ENCODE assay signal across 18 cellular contexts in genomic region chr3:187896664-187897063, GRCh38.
"Had no signal": no experiment of that assay in that cellular context is flagged by ENCODE, and none has a peak within 500 bp of the region (broad histone marks: within the 10 kb centered on the region; RNA-seq: fewer than 3 reads in every experiment).

No MANE protein-coding gene starts in this region.

- H3K4me1 Mint-ChIP-seq: activated T-helper 17 cell treated with anti-CD3 and anti-CD28 coated beads, Interleukin-2, amount 50 U/mL, for 72 hours; nephron progenitor cell had no signal

- H3K4me1 ChIP-seq: thyroid gland had no signal

- H3K36me3 Mint-ChIP-seq: activated CD4-positive, alpha-beta memory T cell treated with anti-CD3 and anti-CD28 coated beads for 36 hours; activated CD8-positive, alpha-beta memory T cell treated with anti-CD3 and anti-CD28 coated beads, Interleukin-2, amount 10 ng/mL, durations not matched to agents 7 days and 5 days; activated naive CD8-positive, alpha-beta T cell treated with anti-CD3 and anti-CD28 coated beads for 36 hours had no signal

- H3K36me3 ChIP-seq: cardiac muscle cell, thyroid gland, WERI-Rb-1 had no signal

- ATAC-seq: activated CD8-positive, alpha-beta memory T cell treated with anti-CD3 and anti-CD28 coated beads, Interleukin-2, amount 10 ng/mL, durations not matched to agents 7 days and 5 days; activated T-helper 17 cell treated with anti-CD3 and anti-CD28 coated beads, Interleukin-2, amount 50 U/mL, for 72 hours had no signal

- H3K27me3 Mint-ChIP-seq: activated CD4-positive, alpha-beta memory T cell treated with anti-CD3 and anti-CD28 coated beads for 36 hours; activated naive CD8-positive, alpha-beta T cell treated with anti-CD3 and anti-CD28 coated beads for 36 hours; activated T-helper 17 cell treated with anti-CD3 and anti-CD28 coated beads, Interleukin-2, amount 50 U/mL, for 72 hours had no signal

- DNase-seq: activated CD4-positive, alpha-beta memory T cell treated with anti-CD3 and anti-CD28 coated beads for 36 hours; activated CD8-positive, alpha-beta memory T cell treated with anti-CD3 and anti-CD28 coated beads, Interleukin-2, amount 10 ng/mL, durations not matched to agents 7 days and 5 days; activated naive CD4-positive, alpha-beta T cell; activated naive CD8-positive, alpha-beta T cell treated with anti-CD3 and anti-CD28 coated beads for 36 hours; amniotic stem cell; nephron progenitor cell; nucleus accumbens; stimulated activated CD4-positive, alpha-beta T cell treated with anti-CD3 and anti-CD28 coated beads, Interleukin-12 subunit alpha, Interleukin-12 subunit beta, amount 100 ng/mL, for 4 hours; stimulated activated CD4-positive, alpha-beta T cell treated with anti-CD3 and anti-CD28 coated beads, Interleukin-1b, Interleukin-23, amount 100 ng/mL, for 48 hours; stimulated activated CD8-positive, alpha-beta memory T cell treated with anti-CD3 and anti-CD28 coated beads, Interleukin-4, amount 100 ng/mL, for 48 hours; stimulated activated naive CD4-positive, alpha-beta T cell; T-helper 2 cell; thyroid gland; WERI-Rb-1 had no signal

- H3K9me3 ChIP-seq: thyroid gland had no signal

- H3K27ac ChIP-seq: cardiac muscle cell, dorsolateral prefrontal cortex, hepatocyte, thyroid gland, WERI-Rb-1 had no signal

- H3K4me3 ChIP-seq: cardiac muscle cell, dorsolateral prefrontal cortex, hepatocyte, thyroid gland had no signal

- H3K9me3 Mint-ChIP-seq: activated CD4-positive, alpha-beta memory T cell treated with anti-CD3 and anti-CD28 coated beads for 36 hours; activated naive CD8-positive, alpha-beta T cell treated with anti-CD3 and anti-CD28 coated beads for 36 hours; activated T-helper 17 cell treated with anti-CD3 and anti-CD28 coated beads, Interleukin-2, amount 50 U/mL, for 72 hours had no signal

- H3K27me3 ChIP-seq: cardiac muscle cell, hepatocyte, thyroid gland had no signal

- H3K27ac Mint-ChIP-seq: activated CD4-positive, alpha-beta memory T cell treated with anti-CD3 and anti-CD28 coated beads for 36 hours; activated CD8-positive, alpha-beta memory T cell treated with anti-CD3 and anti-CD28 coated beads, Interleukin-2, amount 10 ng/mL, durations not matched to agents 7 days and 5 days; activated naive CD8-positive, alpha-beta T cell treated with anti-CD3 and anti-CD28 coated beads for 36 hours; activated T-helper 17 cell treated with anti-CD3 and anti-CD28 coated beads, Interleukin-2, amount 50 U/mL, for 72 hours; nephron progenitor cell had no signal

- H3K4me3 Mint-ChIP-seq: activated CD4-positive, alpha-beta memory T cell treated with anti-CD3 and anti-CD28 coated beads for 36 hours; activated CD8-positive, alpha-beta memory T cell treated with anti-CD3 and anti-CD28 coated beads, Interleukin-2, amount 10 ng/mL, durations not matched to agents 7 days and 5 days; activated naive CD8-positive, alpha-beta T cell treated with anti-CD3 and anti-CD28 coated beads for 36 hours; activated T-helper 17 cell treated with anti-CD3 and anti-CD28 coated beads, Interleukin-2, amount 50 U/mL, for 72 hours; nephron progenitor cell had no signal
